Comparison of ENCODE assay signal across 13 cellular contexts in the genomic region with DNA sequence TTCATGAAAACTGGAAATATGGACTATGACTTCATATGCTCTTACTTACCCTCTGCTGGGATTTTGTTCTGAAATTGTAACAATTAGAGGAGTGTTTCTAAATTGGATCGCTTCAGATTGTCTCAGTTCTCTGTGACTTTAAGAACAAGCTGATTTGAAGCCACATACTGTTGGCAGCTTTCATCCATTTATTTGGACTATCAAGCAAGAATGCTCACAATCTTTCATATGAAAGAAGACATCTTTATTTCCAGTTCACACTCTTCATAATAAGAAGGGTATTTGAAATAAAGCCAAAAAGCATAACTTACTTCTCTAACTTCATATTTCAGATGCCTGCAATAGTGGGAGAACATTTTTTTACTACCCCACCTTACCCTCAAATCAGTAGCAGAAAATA.
A peak's percentile ranks its signal among the peaks of the same experiment; 100 is the strongest.
DNase-seq lines count a peak whose midpoint lies in the region; ATAC-seq and TF ChIP-seq lines count a peak whose summit lies in the region.
"Had no signal": no experiment of that assay in that cellular context is flagged by ENCODE, and none has a peak within 500 bp of the region (broad histone marks: within the 10 kb centered on the region; RNA-seq: fewer than 3 reads in every experiment).

No MANE protein-coding gene starts in this region.

- peak overlapping the region; percentile 71 to 75 for H3K27ac ChIP-seq in breast epithelium
- H3K27ac ChIP-seq in mesenchymal stem cell (ENCODE audit: low read length, poor library complexity, severe bottlenecking), result peak overlapping the region; percentile 14
- H3K27ac ChIP-seq in suprapubic skin, result peak overlapping the region; percentile 67

- no peak overlapping the region for H3K4me2 ChIP-seq in mesenchymal stem cell (ENCODE audit: low read length, poor library complexity, severe bottlenecking)

- H3K4me3 ChIP-seq in breast epithelium (peak overlapping the region in 1 of 3 donors; percentile 14), mesenchymal stem cell (ENCODE audit: insufficient read depth in 1 of 2, low read depth in 1 of 2, low read length in 2 of 2) (no peak overlapping the region), suprapubic skin (no peak overlapping the region)

- no peak for TF ChIP-seq POLR2A in breast epithelium (IDR thresholded peaks at IDR 0.05)
- TF ChIP-seq POLR2A in suprapubic skin (IDR thresholded peaks at IDR 0.05), result no peak

- no peak overlapping the region for H2BK5ac ChIP-seq in mesenchymal stem cell (ENCODE audit: low read depth, low read length, poor library complexity, severe bottlenecking)

- H3K4me1 ChIP-seq in breast epithelium, result no peaks in the 10 kb centered on the region
- H3K4me1 ChIP-seq in mesenchymal stem cell (ENCODE audit: control insufficient read depth, insufficient read depth, low read depth, low read length), result peaks cover 2% of the 10 kb centered on the region
- peaks cover 23% of the 10 kb centered on the region for H3K4me1 ChIP-seq in suprapubic skin

- no peak overlapping the region for H3K14ac ChIP-seq in mesenchymal stem cell (ENCODE audit: low read length in 2 of 2)

- H3K18ac ChIP-seq in mesenchymal stem cell (ENCODE audit: low read depth in 1 of 2, low read length in 2 of 2), result no peak overlapping the region

- no peak overlapping the region for H3K23ac ChIP-seq in mesenchymal stem cell (ENCODE audit: low read length in 2 of 2)

- no peak overlapping the region for H4K8ac ChIP-seq in mesenchymal stem cell (ENCODE audit: low read length)

- no peak for TF ChIP-seq EP300 in suprapubic skin (IDR thresholded peaks at IDR 0.05)

- H3K9me3 ChIP-seq in breast epithelium (no peaks in the 10 kb centered on the region), mesenchymal stem cell (ENCODE audit: control insufficient read depth, low read length) (no peaks in the 10 kb centered on the region), suprapubic skin (no peaks in the 10 kb centered on the region)

- no peak overlapping the region for H2BK15ac ChIP-seq in mesenchymal stem cell (ENCODE audit: low read depth, poor library complexity, severe bottlenecking)

- no CpG with 5 or more reads among the region's 1 CpG for whole genome bisulfite sequencing in mesenchymal stem cell
- WGBS in suprapubic skin, result 38% methylated on average over 1 of the region's 1 CpG

- no peak for ATAC-seq in left colon

- H3K27me3 ChIP-seq in breast epithelium, result no peaks in the 10 kb centered on the region
- no peaks in the 10 kb centered on the region for H3K27me3 ChIP-seq in mesenchymal stem cell (ENCODE audit: control insufficient read depth in 1 of 2, insufficient read depth in 1 of 2, low read length in 2 of 2)
- H3K27me3 ChIP-seq in suprapubic skin, result no peaks in the 10 kb centered on the region

- H3K9ac ChIP-seq in mesenchymal stem cell (ENCODE audit: low read length), result peak overlapping the region; percentile 44

- intact Hi-C loops in breast epithelium (cut with DNase I; ENCODE audit: low total_unique reads), result no loop called here
- intact Hi-C loops in left colon (cut with DNase I, micrococcal nuclease), result no loop called here

- H2BK12ac ChIP-seq in mesenchymal stem cell (ENCODE audit: low read length in 2 of 2), result no peak overlapping the region

- H2AK5ac ChIP-seq in mesenchymal stem cell (ENCODE audit: low read length, severe bottlenecking), result no peak overlapping the region

- H4K91ac ChIP-seq in mesenchymal stem cell (ENCODE audit: low read length), result no peak overlapping the region

- TF ChIP-seq CTCF in breast epithelium (IDR thresholded peaks at IDR 0.05) (no peak), suprapubic skin (IDR thresholded peaks at IDR 0.05) (no peak)

- no peak overlapping the region for H3K4ac ChIP-seq in mesenchymal stem cell (ENCODE audit: low read depth in 1 of 2, low read length in 2 of 2)

- no peak overlapping the region for H2BK120ac ChIP-seq in mesenchymal stem cell (ENCODE audit: low read depth, low read length)

- no peaks in the 10 kb centered on the region for H3K36me3 ChIP-seq in breast epithelium
- no peaks in the 10 kb centered on the region for H3K36me3 ChIP-seq in mesenchymal stem cell (ENCODE audit: control insufficient read depth in 1 of 2, insufficient read depth in 2 of 2, low read depth in 1 of 2, low read length in 2 of 2)
- no peaks in the 10 kb centered on the region for H3K36me3 ChIP-seq in suprapubic skin

- DNase-seq in M059J (ENCODE audit: low read depth), result peak; percentile 11
- no peak for DNase-seq in breast epithelium (ENCODE audit: low spot score in 2 of 2)
- no peak for DNase-seq in mesenchymal stem cell
- DNase-seq in suprapubic skin (ENCODE audit: low spot score in 2 of 2), result no peak
- no peak for DNase-seq in NCI-H526 (lab: John Stamatoyannopoulos, UW)
- no peak for DNase-seq in NCI-H2107 (lab: John Stamatoyannopoulos, UW)
- no peak for DNase-seq in Ammon's horn (ENCODE audit: low spot score)
- no peak for DNase-seq in left colon
- DNase-seq: activated CD4-positive, CD25-positive, alpha-beta regulatory T cell treated with anti-CD3 and anti-CD28 coated beads, Interleukin-2, amount 50 U/mL, for 72 hours; activated naive CD8-positive, alpha-beta T cell treated with anti-CD3 and anti-CD28 coated beads for 36 hours; NCI-H1105 treated with DMSO at 0.1 percent for 48 hours; NCI-H345; T-helper 1 cell had no signal

- no peak overlapping the region for H2AFZ ChIP-seq in mesenchymal stem cell (ENCODE audit: low read depth, low read length)

- peaks cover 14% of the 10 kb centered on the region for H3K79me1 ChIP-seq in mesenchymal stem cell (replicated peaks; ENCODE audit: low read length, poor library complexity, severe bottlenecking)

Comparison
In these comparisons a context has a peak if more than half of its experiments do, and no peak if none do; other contexts are left out.
1. H3K27ac ChIP-seq: peak in every context shown above with its lines; median percentile 73 in breast epithelium; 67 in suprapubic skin; 14 in mesenchymal stem cell.